In the genomic region with DNA sequence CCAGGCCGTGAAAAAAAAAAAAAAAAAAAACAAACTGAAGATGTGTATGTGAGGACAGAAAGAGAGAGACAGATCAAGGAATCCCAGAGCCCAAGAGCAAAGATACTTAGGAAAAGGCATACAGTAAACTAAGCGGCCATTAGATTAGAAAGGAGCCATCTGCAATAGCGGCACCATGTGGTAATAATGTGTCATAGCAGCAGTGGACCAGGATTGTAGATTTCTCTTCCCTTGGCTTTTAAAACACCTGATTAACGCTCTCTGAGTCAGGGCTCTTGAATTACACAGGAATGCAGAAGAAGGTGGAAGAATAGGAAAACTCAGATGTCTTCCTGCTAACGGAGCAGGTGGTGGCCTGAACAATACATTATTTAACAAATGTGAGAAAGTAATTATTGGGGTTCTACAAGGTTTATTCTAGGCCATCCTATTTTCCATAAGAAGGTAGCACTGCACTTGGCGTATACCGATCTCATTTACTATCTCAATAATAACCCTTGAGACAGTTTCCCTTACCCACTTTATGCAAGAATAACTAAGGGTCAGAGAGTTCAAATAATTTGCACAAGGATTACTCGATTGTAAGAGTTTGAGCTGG, we compare ENCODE assay signal across 9 cellular contexts.
A peak's percentile ranks its signal among the peaks of the same experiment; 100 is the strongest.
DNase-seq lines count a peak whose midpoint lies in the region; ATAC-seq, FAIRE-seq and TF ChIP-seq lines count a peak whose summit lies in the region.
"Had no signal": no experiment of that assay in that cellular context is flagged by ENCODE, and none has a peak within 500 bp of the region (broad histone marks: within the 10 kb centered on the region; RNA-seq: fewer than 3 reads in every experiment).

No MANE protein-coding gene starts in this region.

- no peak overlapping the region for H3K4me3 ChIP-seq in small intestine (ENCODE audit: low read depth in 1 of 2, low read length in 2 of 2)

- ATAC-seq in HG02763 (IDR thresholded peaks at IDR 0.05; ENCODE audit: unreplicated experiment), result peak; percentile 77
- peak; percentile 61 for ATAC-seq in activated CD8-positive, alpha-beta T cell treated with anti-CD3 and anti-CD28 coated beads for 36 hours
- ATAC-seq in left ventricle myocardium superior, result peak; percentile 33
- no peak for ATAC-seq in HG03439 (IDR thresholded peaks at IDR 0.05; ENCODE audit: unreplicated experiment)

- 32 to 35% (median 33%) methylated on average over 8 of the region's 8 CpGs for WGBS in small intestine, 3 donors

- H3K27me3 ChIP-seq in small intestine (ENCODE audit: control insufficient read depth in 2 of 2, insufficient read depth in 2 of 2, low read length in 2 of 2), result no peaks in the 10 kb centered on the region

- peak; percentile 95 for TF ChIP-seq CTCF in AG09319 (IDR thresholded peaks at IDR 0.05; ENCODE audit: low read depth, low read length)
- peak; percentile 64 for TF ChIP-seq CTCF in activated CD8-positive, alpha-beta T cell treated with anti-CD3 and anti-CD28 coated beads for 36 hours (IDR thresholded peaks at IDR 0.05)

- H3K4me1 ChIP-seq in small intestine (ENCODE audit: control insufficient read depth in 2 of 2, insufficient read depth in 1 of 2, low read depth in 1 of 2, low read length in 1 of 2), result no peaks in the 10 kb centered on the region

- DNase-seq in AG09319 (ENCODE audit: extremely low read depth, low read depth) (no peak), GM12892 (ENCODE audit: insufficient read length) (no peak), NCI-H2081 (lab: John Stamatoyannopoulos, UW) (peak; percentile 59 to 62), left ventricle myocardium superior (no peak), small intestine (peak; percentile 44)
- DNase-seq in activated CD8-positive, alpha-beta T cell treated with anti-CD3 and anti-CD28 coated beads for 36 hours, result peak; percentile 54

- no peaks in the 10 kb centered on the region for H3K9me3 ChIP-seq in small intestine (ENCODE audit: control insufficient read depth, low read depth)

- CTCF ChIA-PET in activated CD8-positive, alpha-beta T cell treated with anti-CD3 and anti-CD28 coated beads for 36 hours (lab: Charles Lee), result interaction anchor here (0.9 to 2.5 kb wide), 7 partner anchors 23 to 992 kb away, joined by 3 to 9 read pairs (median 5); no protein-coding TSS in a partner anchor

- FAIRE-seq in GM12892 (lab: Jason Lieb, UNC), result peak; percentile 76
- FAIRE-seq in small intestine (lab: Jason Lieb, UNC), result no peak

- TF ChIP-seq POLR2A in GM12892 (IDR thresholded peaks at IDR 0.05; ENCODE audit: low read depth, low read length), result no peak

- intact Hi-C loops in activated CD8-positive, alpha-beta T cell treated with anti-CD3 and anti-CD28 coated beads for 36 hours (cut with micrococcal nuclease), result loop anchor here (5.0 to 10.0 kb wide), 3 partner anchors 254 to 1341 kb away; no protein-coding TSS in a partner anchor
- intact Hi-C loops in left ventricle myocardium superior (cut with micrococcal nuclease), result loop anchor here (2.0 kb wide), 1 partner anchor 253 kb away; no protein-coding TSS in a partner anchor

- no peak overlapping the region for H3K27ac ChIP-seq in small intestine (ENCODE audit: low read depth in 1 of 2, low read length in 1 of 2)

- peaks cover 8% of the 10 kb centered on the region for H3K4me1 Mint-ChIP-seq in activated CD8-positive, alpha-beta T cell treated with anti-CD3 and anti-CD28 coated beads for 36 hours (ENCODE audit: low read depth)
- H3K4me1 Mint-ChIP-seq: IgD-negative memory B cell had no signal

- no peaks in the 10 kb centered on the region for H3K36me3 Mint-ChIP-seq in activated CD8-positive, alpha-beta T cell treated with anti-CD3 and anti-CD28 coated beads for 36 hours (ENCODE audit: low read depth)
- H3K36me3 Mint-ChIP-seq: IgD-negative memory B cell had no signal

- peaks cover 13% of the 10 kb centered on the region for H3K27me3 Mint-ChIP-seq in activated CD8-positive, alpha-beta T cell treated with anti-CD3 and anti-CD28 coated beads for 36 hours
- H3K27me3 Mint-ChIP-seq: IgD-negative memory B cell had no signal

- POLR2A ChIA-PET in activated CD8-positive, alpha-beta T cell treated with anti-CD3 and anti-CD28 coated beads for 36 hours (lab: Charles Lee), result no interaction called here

- no peak overlapping the region for H3K4me3 Mint-ChIP-seq in activated CD8-positive, alpha-beta T cell treated with anti-CD3 and anti-CD28 coated beads for 36 hours
- H3K4me3 Mint-ChIP-seq: IgD-negative memory B cell had no signal

- no peaks in the 10 kb centered on the region for H3K9me3 Mint-ChIP-seq in activated CD8-positive, alpha-beta T cell treated with anti-CD3 and anti-CD28 coated beads for 36 hours

- H3K27ac Mint-ChIP-seq in activated CD8-positive, alpha-beta T cell treated with anti-CD3 and anti-CD28 coated beads for 36 hours, result no peak overlapping the region
- H3K27ac Mint-ChIP-seq: IgD-negative memory B cell had no signal

- H3K36me3 ChIP-seq in small intestine (ENCODE audit: control insufficient read depth in 2 of 2, insufficient read depth in 2 of 2, low read length in 2 of 2), result no peaks in the 10 kb centered on the region

Comparison
In these comparisons a context has a peak if more than half of its experiments do, and no peak if none do; other contexts are left out.
1. DNase-seq: peak in NCI-H2081 (2 of 2), activated CD8-positive, alpha-beta T cell treated with anti-CD3 and anti-CD28 coated beads for 36 hours (single experiment) and small intestine (single experiment); none in AG09319 (single experiment), GM12892 (single experiment) and left ventricle myocardium superior (single experiment).